Comparison of ENCODE assay signal across 20 cellular contexts in genomic region chr11:28976801-28977145, GRCh38.
"Had no signal": no experiment of that assay in that cellular context is flagged by ENCODE, and none has a peak within 500 bp of the region (broad histone marks: within the 10 kb centered on the region; RNA-seq: fewer than 3 reads in every experiment).

No MANE protein-coding gene starts in this region.

- H3K27ac ChIP-seq: psoas muscle had no signal

- H3K4me3 ChIP-seq: psoas muscle had no signal

- H3K9me3 ChIP-seq: psoas muscle had no signal

- H3K4me3 Mint-ChIP-seq: activated CD4-positive, alpha-beta T cell treated with anti-CD3 and anti-CD28 coated beads, Interleukin-2, amount 10 ng/mL, durations not matched to agents 7 days and 5 days; activated naive CD4-positive, alpha-beta T cell treated with anti-CD3 and anti-CD28 coated beads for 36 hours; activated T-helper 17 cell treated with anti-CD3 and anti-CD28 coated beads, Interleukin-2, amount 50 U/mL, for 72 hours; brain; naive B cell had no signal

- H3K27me3 Mint-ChIP-seq: activated CD4-positive, alpha-beta T cell treated with anti-CD3 and anti-CD28 coated beads, Interleukin-2, amount 10 ng/mL, durations not matched to agents 7 days and 5 days; activated T-helper 17 cell treated with anti-CD3 and anti-CD28 coated beads, Interleukin-2, amount 50 U/mL, for 72 hours; naive B cell had no signal

- H3K27ac Mint-ChIP-seq: activated CD4-positive, alpha-beta T cell treated with anti-CD3 and anti-CD28 coated beads, Interleukin-2, amount 10 ng/mL, durations not matched to agents 7 days and 5 days; activated naive CD4-positive, alpha-beta T cell treated with anti-CD3 and anti-CD28 coated beads for 36 hours; activated T-helper 17 cell treated with anti-CD3 and anti-CD28 coated beads, Interleukin-2, amount 50 U/mL, for 72 hours; brain; naive B cell had no signal

- H3K4me1 Mint-ChIP-seq: activated CD4-positive, alpha-beta T cell treated with anti-CD3 and anti-CD28 coated beads, Interleukin-2, amount 10 ng/mL, durations not matched to agents 7 days and 5 days; activated T-helper 17 cell treated with anti-CD3 and anti-CD28 coated beads, Interleukin-2, amount 50 U/mL, for 72 hours; brain; naive B cell had no signal

- H3K4me1 ChIP-seq: psoas muscle had no signal

- H3K36me3 Mint-ChIP-seq: brain, naive B cell had no signal

- ATAC-seq: activated T-helper 17 cell treated with anti-CD3 and anti-CD28 coated beads, Interleukin-2, amount 50 U/mL, for 72 hours; psoas muscle; sciatic nerve had no signal

- H3K9me3 Mint-ChIP-seq: brain had no signal

- DNase-seq: activated CD4-positive, alpha-beta T cell treated with anti-CD3 and anti-CD28 coated beads, Interleukin-2, amount 10 ng/mL, durations not matched to agents 7 days and 5 days; activated CD4-positive, CD25-positive, alpha-beta regulatory T cell; activated CD8-positive, alpha-beta memory T cell treated with anti-CD3 and anti-CD28 coated beads for 24 hours; activated naive CD4-positive, alpha-beta T cell treated with anti-CD3 and anti-CD28 coated beads for 36 hours; activated T-cell treated with anti-CD3 and anti-CD28 coated beads for 4 hours; cerebellar nuclear complex; dermis blood vessel endothelial cell; hippocampal formation; kidney glomerular epithelial cell; midbrain; naive B cell; nucleus accumbens; psoas muscle; stimulated activated CD4-positive, alpha-beta T cell treated with anti-CD3 and anti-CD28 coated beads, Interleukin-12 subunit alpha, Interleukin-12 subunit beta, amount 100 ng/mL, for 4 hours; stimulated activated naive CD4-positive, alpha-beta T cell; substantia nigra; trophoblast cell had no signal
